In genomic region chr10:129511086-129511485, GRCh38 we compare ENCODE assay signal across 18 cellular contexts. TPM values are rescaled to one million over a fixed set of nuclear protein-coding genes. Genes with fewer than 3 reads are reported as not detected.
A peak's percentile ranks its signal among the peaks of the same experiment; 100 is the strongest.
DNase-seq lines count a peak whose midpoint lies in the region; ATAC-seq and TF ChIP-seq lines count a peak whose summit lies in the region.
"Had no signal": no experiment of that assay in that cellular context is flagged by ENCODE, and none has a peak within 500 bp of the region (broad histone marks: within the 10 kb centered on the region; RNA-seq: fewer than 3 reads in every experiment).

No MANE protein-coding gene starts in this region.

- H3K27me3 Mint-ChIP-seq in activated CD8-positive, alpha-beta T cell treated with anti-CD3 and anti-CD28 coated beads, Interleukin-2, amount 10 ng/mL, durations not matched to agents 7 days and 5 days (ENCODE audit: low read depth), result no peaks in the 10 kb centered on the region
- H3K27me3 Mint-ChIP-seq: B cell; CD4-positive, CD25-positive, alpha-beta regulatory T cell had no signal

- peaks cover 17% of the 10 kb centered on the region for H3K36me3 Mint-ChIP-seq in activated CD8-positive, alpha-beta T cell treated with anti-CD3 and anti-CD28 coated beads, Interleukin-2, amount 10 ng/mL, durations not matched to agents 7 days and 5 days (ENCODE audit: low read depth)

- no peak overlapping the region for H3K4me3 Mint-ChIP-seq in activated CD8-positive, alpha-beta T cell treated with anti-CD3 and anti-CD28 coated beads, Interleukin-2, amount 10 ng/mL, durations not matched to agents 7 days and 5 days
- H3K4me3 Mint-ChIP-seq: B cell; CD4-positive, CD25-positive, alpha-beta regulatory T cell; CD8-positive, alpha-beta T cell had no signal

- no peak for TF ChIP-seq CTCF in coronary artery (IDR thresholded peaks at IDR 0.05)

- ATAC-seq in HG03442 (IDR thresholded peaks at IDR 0.05; ENCODE audit: unreplicated experiment), result no peak
- no peak for ATAC-seq in activated CD8-positive, alpha-beta T cell treated with anti-CD3 and anti-CD28 coated beads, Interleukin-2, amount 10 ng/mL, durations not matched to agents 7 days and 5 days
- ATAC-seq: CD8-positive, alpha-beta T cell had no signal

- peak; percentile 49 for DNase-seq in activated CD8-positive, alpha-beta memory T cell treated with anti-CD3 and anti-CD28 coated beads for 24 hours
- no peak for DNase-seq in activated CD8-positive, alpha-beta memory T cell treated with anti-CD3 and anti-CD28 coated beads, Interleukin-2, amount 50 U/mL, for 48 hours
- peak; percentile 52 for DNase-seq in Jurkat, Clone E6-1 (ENCODE audit: low read depth, low spot score)
- DNase-seq in coronary artery (ENCODE audit: low spot score), result peak; percentile 31
- DNase-seq in activated CD8-positive, alpha-beta T cell treated with anti-CD3 and anti-CD28 coated beads, Interleukin-2, amount 10 ng/mL, durations not matched to agents 7 days and 5 days, result no peak
- DNase-seq: Caco-2; CD4-positive, CD25-positive, alpha-beta regulatory T cell; DMS153; DND-41; GM23248; H7; HCEC 1CT had no signal

- no peak overlapping the region for H3K4me3 ChIP-seq in Jurkat, Clone E6-1 (ENCODE audit: low read length)
- no peak overlapping the region for H3K4me3 ChIP-seq in coronary artery
- H3K4me3 ChIP-seq: BLaER1, GM23248 had no signal

- POLR2A ChIA-PET in activated CD8-positive, alpha-beta T cell treated with anti-CD3 and anti-CD28 coated beads, Interleukin-2, amount 10 ng/mL, durations not matched to agents 7 days and 5 days (lab: Charles Lee), result no interaction called here

- H3K27ac ChIP-seq in coronary artery, result no peak overlapping the region
- H3K27ac ChIP-seq: 22Rv1, C4-2B, GM23248 had no signal

- peaks cover 25% of the 10 kb centered on the region for H3K9me3 Mint-ChIP-seq in activated CD8-positive, alpha-beta T cell treated with anti-CD3 and anti-CD28 coated beads, Interleukin-2, amount 10 ng/mL, durations not matched to agents 7 days and 5 days (ENCODE audit: insufficient read depth)

- peaks cover 2% of the 10 kb centered on the region for H3K4me1 Mint-ChIP-seq in activated CD8-positive, alpha-beta T cell treated with anti-CD3 and anti-CD28 coated beads, Interleukin-2, amount 10 ng/mL, durations not matched to agents 7 days and 5 days (ENCODE audit: low read depth)

- CTCF ChIA-PET in activated CD8-positive, alpha-beta T cell treated with anti-CD3 and anti-CD28 coated beads, Interleukin-2, amount 10 ng/mL, durations not matched to agents 7 days and 5 days (lab: Charles Lee), result no interaction called here

- no peak overlapping the region for H3K27ac Mint-ChIP-seq in activated CD8-positive, alpha-beta T cell treated with anti-CD3 and anti-CD28 coated beads, Interleukin-2, amount 10 ng/mL, durations not matched to agents 7 days and 5 days
- H3K27ac Mint-ChIP-seq: B cell; CD4-positive, CD25-positive, alpha-beta regulatory T cell; CD8-positive, alpha-beta T cell had no signal

RNA-seq across cellular contexts. Expression of gene MGMT, which starts 44.0 kb away (rescaled TPM):
- polyA plus RNA-seq in Jurkat, Clone E6-1 (2012; ENCODE audit: insufficient read depth, insufficient read length), result 42.6 TPM
- 10 to 100 TPM; 16.7 to 17.3 TPM for total RNA-seq in activated CD8-positive, alpha-beta T cell treated with anti-CD3 and anti-CD28 coated beads, Interleukin-2, amount 10 ng/mL, durations not matched to agents 7 days and 5 days

Comparison
In these comparisons a context has a peak if more than half of its experiments do, and no peak if none do; other contexts are left out.
1. DNase-seq: peak in activated CD8-positive, alpha-beta memory T cell treated with anti-CD3 and anti-CD28 coated beads for 24 hours (single experiment), Jurkat, Clone E6-1 (single experiment) and coronary artery (single experiment); none in activated CD8-positive, alpha-beta memory T cell treated with anti-CD3 and anti-CD28 coated beads, Interleukin-2, amount 50 U/mL, for 48 hours (single experiment) and activated CD8-positive, alpha-beta T cell treated with anti-CD3 and anti-CD28 coated beads, Interleukin-2, amount 10 ng/mL, durations not matched to agents 7 days and 5 days (single experiment).